ENCODE assay signal across 15 cellular contexts in genomic region chr10:131830446-131831130, GRCh38.
A peak's percentile ranks its signal among the peaks of the same experiment; 100 is the strongest.
DNase-seq lines count a peak whose midpoint lies in the region; ATAC-seq and TF ChIP-seq lines count a peak whose summit lies in the region.
"Had no signal": no experiment of that assay in that cellular context is flagged by ENCODE, and none has a peak within 500 bp of the region (broad histone marks: within the 10 kb centered on the region; RNA-seq: fewer than 3 reads in every experiment).

No MANE protein-coding gene starts in this region.

- TF ChIP-seq CTCF in lower lobe of right lung (IDR thresholded peaks at IDR 0.05) (no peak), suprapubic skin (IDR thresholded peaks at IDR 0.05) (no peak)

- H3K4me1 ChIP-seq in lower lobe of right lung (no peaks in the 10 kb centered on the region), suprapubic skin (no peaks in the 10 kb centered on the region)
- H3K4me1 ChIP-seq: HAP-1 had no signal

- no peak for TF ChIP-seq EP300 in suprapubic skin (IDR thresholded peaks at IDR 0.05)

- 76% methylated on average over 6 of the region's 13 CpGs for WGBS in suprapubic skin

- intact Hi-C loops in lower lobe of right lung (cut with DNase I): no loop called here

- H3K36me3 ChIP-seq in lower lobe of right lung (no peaks in the 10 kb centered on the region), suprapubic skin (no peaks in the 10 kb centered on the region)
- H3K36me3 ChIP-seq: HAP-1 had no signal

- H3K27me3 ChIP-seq in lower lobe of right lung (ENCODE audit: low read depth) (peaks cover 23% of the 10 kb centered on the region), suprapubic skin (peaks cover 20% of the 10 kb centered on the region)

- H3K4me3 ChIP-seq in lower lobe of right lung: no peak overlapping the region
- H3K4me3 ChIP-seq in suprapubic skin: no peak overlapping the region
- H3K4me3 ChIP-seq: GM23248, HAP-1, K562 had no signal

- H3K27ac ChIP-seq in lower lobe of right lung (no peak overlapping the region), suprapubic skin (no peak overlapping the region)
- H3K27ac ChIP-seq: C4-2B, GM23248 had no signal

- ATAC-seq in lower lobe of right lung (no peak), GM21576 (IDR thresholded peaks at IDR 0.05; ENCODE audit: unreplicated experiment) (no peak), HG03039 (IDR thresholded peaks at IDR 0.05; ENCODE audit: unreplicated experiment) (no peak)
- ATAC-seq: K562 had no signal

- DNase-seq in DMS79 (lab: John Stamatoyannopoulos, UW) (peak; percentile 32), RPMI8226 (peak; percentile 32), lower lobe of right lung (peak; percentile 29), suprapubic skin (ENCODE audit: low spot score in 2 of 2) (peak; percentile 35 to 54)
- no peak for DNase-seq in activated effector memory CD4-positive, alpha-beta T cell treated with Interleukin-2 at 50 U/mL for 16 hours
- DNase-seq: ACHN, GM23248, NCI-H1092 treated with DMSO at 0.1 percent for 48 hours, NCI-H2081, NCI-H748 treated with DMSO at 0.1 percent for 48 hours had no signal

- no peak for TF ChIP-seq POLR2A in suprapubic skin (IDR thresholded peaks at IDR 0.05)

- H3K9me3 ChIP-seq in lower lobe of right lung (peaks cover 8% of the 10 kb centered on the region), suprapubic skin (no peaks in the 10 kb centered on the region)
- H3K9me3 ChIP-seq: HAP-1 had no signal
